8 cellular contexts compared by ENCODE assay signal in genomic region chr20:58310291-58310782, GRCh38. TPM values are rescaled to one million over a fixed set of nuclear protein-coding genes. Genes with fewer than 3 reads are reported as not detected.
A peak's percentile ranks its signal among the peaks of the same experiment; 100 is the strongest.
DNase-seq lines count a peak whose midpoint lies in the region; ATAC-seq lines count a peak whose summit lies in the region.

No MANE protein-coding gene starts in this region.

- peak overlapping the region; percentile 94 for H3K27ac ChIP-seq in muscle layer of colon (ENCODE audit: low read depth, low read length)

- peaks cover 18% of the 10 kb centered on the region for H3K4me1 ChIP-seq in muscle layer of colon (ENCODE audit: insufficient read depth, low read length)

- ATAC-seq in GM18498 (IDR thresholded peaks at IDR 0.05; ENCODE audit: unreplicated experiment): no peak
- no peak for ATAC-seq in HG03196 (IDR thresholded peaks at IDR 0.05; ENCODE audit: unreplicated experiment)

- H3K27me3 ChIP-seq in MG63: no peaks in the 10 kb centered on the region
- H3K27me3 ChIP-seq in muscle layer of colon (ENCODE audit: control insufficient read depth in 1 of 2, insufficient read depth in 2 of 2, low read length in 2 of 2): no peaks in the 10 kb centered on the region

- H3K36me3 ChIP-seq in MG63: peaks cover 40% of the 10 kb centered on the region
- H3K36me3 ChIP-seq in muscle layer of colon (ENCODE audit: insufficient read depth, low read length): no peaks in the 10 kb centered on the region

- peak overlapping the region; percentile 64 for H3K9ac ChIP-seq in muscle layer of colon (ENCODE audit: low read length)

- H3K4me3 ChIP-seq in MG63: peak overlapping the region; percentile 79
- H3K4me3 ChIP-seq in muscle layer of colon (ENCODE audit: low read depth in 1 of 2, low read length in 2 of 2): peak overlapping the region; percentile 85 to 99

- H3K9me3 ChIP-seq in MG63 (no peaks in the 10 kb centered on the region), muscle layer of colon (ENCODE audit: low read length) (no peaks in the 10 kb centered on the region)

- DNase-seq in EL: peak; percentile 40
- DNase-seq in MG63: no peak
- peak; percentile 22 for DNase-seq in cerebellar cortex (ENCODE audit: low spot score)
- DNase-seq in NCI-H748 (lab: John Stamatoyannopoulos, UW; ENCODE audit: unreplicated experiment): no peak
- DNase-seq in activated CD8-positive, alpha-beta memory T cell treated with anti-CD3 and anti-CD28 coated beads, Interleukin-2, amount 50 U/mL, for 48 hours: no peak

RNA-seq across cellular contexts. Expression of gene RAB22A, which starts 0.8 kb away (rescaled TPM):
- 14.2 and 19.1 TPM in 2 replicates for total RNA-seq in MG63 (2014; rRNA removed; shearing (Covaris generic); ENCODE audit: low replicate concordance)

Comparison
In these comparisons a context has a peak if more than half of its experiments do, and no peak if none do; other contexts are left out.
1. DNase-seq: peak in EL (single experiment) and cerebellar cortex (single experiment); none in MG63 (single experiment), NCI-H748 (single experiment) and activated CD8-positive, alpha-beta memory T cell treated with anti-CD3 and anti-CD28 coated beads, Interleukin-2, amount 50 U/mL, for 48 hours (single experiment).